ENCODE assay signal across 16 cellular contexts in genomic region chrX:49247916-49248811, GRCh38. TPM values are rescaled to one million over a fixed set of nuclear protein-coding genes. Genes with fewer than 3 reads are reported as not detected.
DNase-seq lines count a peak whose midpoint lies in the region; ATAC-seq and TF ChIP-seq lines count a peak whose summit lies in the region.
"Had no signal": no experiment of that assay in that cellular context is flagged by ENCODE, and none has a peak within 500 bp of the region (broad histone marks: within the 10 kb centered on the region; RNA-seq: fewer than 3 reads in every experiment).

No MANE protein-coding gene starts in this region.

- no peak overlapping the region for H3K4me2 ChIP-seq in osteoblast (ENCODE audit: insufficient read depth, low read length)
- H3K4me2 ChIP-seq: GM23338, PC-9 had no signal

- H3K9me3 ChIP-seq in osteoblast (ENCODE audit: low read depth, low read length) = no peaks in the 10 kb centered on the region

- no peak overlapping the region for H2AFZ ChIP-seq in osteoblast (ENCODE audit: low read length)
- H2AFZ ChIP-seq: GM23338, PC-9 had no signal

- TF ChIP-seq CTCF in osteoblast (IDR thresholded peaks at IDR 0.05; ENCODE audit: extremely low read depth, low read depth, low read length) = no peak

- peaks cover 4 to 9% of the 10 kb centered on the region in 2 donors for H3K4me1 Mint-ChIP-seq in effector memory CD8-positive, alpha-beta T cell (ENCODE audit: low read depth in 2 of 2)
- H3K4me1 Mint-ChIP-seq: GM23338 had no signal

- no peaks in the 10 kb centered on the region for H3K4me1 ChIP-seq in osteoblast (ENCODE audit: insufficient read depth, low read length)

- H3K36me3 ChIP-seq in osteoblast (ENCODE audit: insufficient read depth, low read length) = peaks cover 3% of the 10 kb centered on the region

- H3K27me3 ChIP-seq in osteoblast (ENCODE audit: insufficient read depth, low read length) = no peaks in the 10 kb centered on the region

- H3K9me3 Mint-ChIP-seq in effector memory CD8-positive, alpha-beta T cell = no peaks in the 10 kb centered on the region
- H3K9me3 Mint-ChIP-seq: CD8-positive, alpha-beta T cell; GM23338 had no signal

- no peaks in the 10 kb centered on the region for H3K79me2 ChIP-seq in osteoblast (ENCODE audit: insufficient read depth, low read length)

- H3K27ac ChIP-seq in osteoblast (ENCODE audit: low read depth, low read length) = no peak overlapping the region
- H3K27ac ChIP-seq: PC-9, SK-N-MC had no signal

- no peak overlapping the region for H3K4me3 Mint-ChIP-seq in effector memory CD8-positive, alpha-beta T cell
- H3K4me3 Mint-ChIP-seq: B cell; CD8-positive, alpha-beta T cell; GM23338 had no signal

- peak; percentile 3 to 11 for ATAC-seq in activated CD4-positive, CD25-positive, alpha-beta regulatory T cell treated with anti-CD3 and anti-CD28 coated beads, Interleukin-2, amount 50 U/mL, for 24 hours
- no peak for ATAC-seq in effector memory CD8-positive, alpha-beta T cell (replicated peaks)
- ATAC-seq: CD8-positive, alpha-beta T cell; GM23338 had no signal

- no peak overlapping the region for H3K4me3 ChIP-seq in osteoblast (ENCODE audit: insufficient read depth, low read length)
- H3K4me3 ChIP-seq: GM23338, PC-9, SK-N-MC had no signal

- no peak for DNase-seq in activated CD4-positive, CD25-positive, alpha-beta regulatory T cell (lab: John Stamatoyannopoulos, UW)
- DNase-seq in NCI-H1694 (lab: John Stamatoyannopoulos, UW) (peak; percentile 15), NCI-H345 treated with DMSO at 0.1 percent for 48 hours (lab: John Stamatoyannopoulos, UW; ENCODE audit: unreplicated experiment) (peak; percentile 4), osteoblast (ENCODE audit: insufficient read length, low spot score, missing footprints) (peak; percentile 53)
- DNase-seq in effector CD4-positive, alpha-beta T cell = no peak
- DNase-seq in effector memory CD8-positive, alpha-beta T cell = no peak
- DNase-seq: CD8-positive, alpha-beta T cell; GF-D8; NCI-H1930; NCI-H748 treated with DMSO at 0.1 percent for 48 hours; PC-9 had no signal

- H3K27me3 Mint-ChIP-seq in effector memory CD8-positive, alpha-beta T cell = no peaks in the 10 kb centered on the region
- H3K27me3 Mint-ChIP-seq: B cell had no signal

- peaks cover 30% of the 10 kb centered on the region for H3K36me3 Mint-ChIP-seq in effector memory CD8-positive, alpha-beta T cell (ENCODE audit: insufficient read depth)

- no peaks in the 10 kb centered on the region for H4K20me1 ChIP-seq in osteoblast (ENCODE audit: insufficient read depth, low read length)

- H3K27ac Mint-ChIP-seq in effector memory CD8-positive, alpha-beta T cell = peak overlapping the region in 1 of 2 donors; percentile 79
- H3K27ac Mint-ChIP-seq: B cell; CD8-positive, alpha-beta T cell; GM23338 had no signal

RNA-seq across cellular contexts. Expression of gene CCDC22, which starts 12.9 kb away (rescaled TPM):
- total RNA-seq in osteoblast = 13.3 and 15.6 TPM in 2 replicates

RNA-seq across cellular contexts. Expression of gene CACNA1F, which starts 15.0 kb away (rescaled TPM):
- not detected in 2 replicates for total RNA-seq in osteoblast
- total RNA-seq: Daoy, PC-9 had no signal

RNA-seq across cellular contexts. Expression of gene FOXP3, which starts 16.3 kb away (rescaled TPM):
- not detected in 2 replicates for total RNA-seq in osteoblast
- total RNA-seq: B cell, Daoy, PC-9 had no signal

RNA-seq across cellular contexts. Expression of gene PPP1R3F, which starts 21.4 kb away (rescaled TPM):
- total RNA-seq in osteoblast = 3.2 and 4.0 TPM in 2 replicates

RNA-seq across cellular contexts. Expression of gene SYP, which starts 48.2 kb away (rescaled TPM):
- 0.29 and 0.36 TPM in 2 replicates for total RNA-seq in osteoblast

Comparison
In these comparisons a context has a peak if more than half of its experiments do, and no peak if none do; other contexts are left out.
1. DNase-seq: peak in NCI-H1694 (single experiment), NCI-H345 treated with DMSO at 0.1 percent for 48 hours (single experiment) and osteoblast (single experiment); none in activated CD4-positive, CD25-positive, alpha-beta regulatory T cell (0 of 4), effector CD4-positive, alpha-beta T cell (single experiment) and effector memory CD8-positive, alpha-beta T cell (0 of 3).